In the genomic region with DNA sequence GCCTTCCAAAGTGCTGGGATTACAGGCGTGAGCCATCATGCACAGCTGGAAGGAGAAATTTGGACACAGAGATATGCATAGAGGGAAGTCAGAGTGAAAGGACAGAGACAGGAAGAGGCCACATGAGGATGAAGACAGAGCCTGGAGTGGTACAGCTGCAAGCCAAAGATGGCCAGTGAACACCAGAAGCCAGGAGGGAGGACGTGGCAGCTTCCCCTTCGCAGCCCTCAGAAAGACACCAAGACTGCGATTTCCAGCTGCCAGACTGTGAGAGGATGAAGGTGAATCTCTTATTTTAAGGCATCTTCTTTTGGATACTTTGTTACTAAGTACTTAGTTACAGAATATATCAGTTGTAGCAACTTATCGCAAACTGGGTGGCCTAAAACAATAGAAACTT, we compare ENCODE assay signal across 13 cellular contexts.
DNase-seq lines count a peak whose midpoint lies in the region; ATAC-seq and TF ChIP-seq lines count a peak whose summit lies in the region.
"Had no signal": no experiment of that assay in that cellular context is flagged by ENCODE, and none has a peak within 500 bp of the region (broad histone marks: within the 10 kb centered on the region; RNA-seq: fewer than 3 reads in every experiment).

No MANE protein-coding gene starts in this region.

- H3K27ac ChIP-seq in SJCRH30 (peak overlapping the region; percentile 53), skin epidermis (peak overlapping the region in 18 of 21 experiments; percentile 4 to 89 (median 60)), caudate nucleus (ENCODE audit: low read depth, low read length) (no peak overlapping the region)
- H3K27ac ChIP-seq: 22Rv1 had no signal

- no peak overlapping the region for H3K4me3 Mint-ChIP-seq in chondrocyte (ENCODE audit: unreplicated experiment)

- H3K27me3 Mint-ChIP-seq in chondrocyte (ENCODE audit: low read depth), result no peaks in the 10 kb centered on the region
- H3K27me3 Mint-ChIP-seq: progenitor cell of endocrine pancreas had no signal

- H3K4me3 ChIP-seq in SJCRH30 (peak overlapping the region; percentile 46), skin epidermis (no peak overlapping the region)

- ATAC-seq in HG02970 (IDR thresholded peaks at IDR 0.05; ENCODE audit: low FRiP score, unreplicated experiment), result no peak
- ATAC-seq: PC-3 had no signal

- H3K27me3 ChIP-seq in SJCRH30, result no peaks in the 10 kb centered on the region

- no peak overlapping the region for H3K27ac Mint-ChIP-seq in chondrocyte (ENCODE audit: unreplicated experiment)
- H3K27ac Mint-ChIP-seq: progenitor cell of endocrine pancreas had no signal

- no peaks in the 10 kb centered on the region for H3K36me3 ChIP-seq in SJCRH30

- no peak for TF ChIP-seq CTCF in chondrocyte (IDR thresholded peaks at IDR 0.05)

- no peaks in the 10 kb centered on the region for H3K9me3 Mint-ChIP-seq in chondrocyte (ENCODE audit: low read depth)

- no peaks in the 10 kb centered on the region for H3K4me1 Mint-ChIP-seq in chondrocyte (ENCODE audit: low read depth)

- H3K36me3 Mint-ChIP-seq in chondrocyte (ENCODE audit: low read depth), result no peaks in the 10 kb centered on the region

- H3K9me3 ChIP-seq in SJCRH30 (replicated peaks), result no peaks in the 10 kb centered on the region

- DNase-seq in NOMO-1 treated with DMSO at 0.1 percent for 48 hours (lab: John Stamatoyannopoulos, UW; ENCODE audit: unreplicated experiment) (peak; percentile 17), NOMO-1 treated with dmso at 0.1 percent for 144 hours (lab: John Stamatoyannopoulos, UW; ENCODE audit: unreplicated experiment) (no peak), SJCRH30 (peak; percentile 19 to 44), chondrocyte (ENCODE audit: low spot score) (peak; percentile 20), NCI-H146 treated with DMSO at 0.1 percent for 48 hours (lab: John Stamatoyannopoulos, UW; ENCODE audit: unreplicated experiment) (no peak), caudate nucleus (lab: John Stamatoyannopoulos, UW) (no peak)
- DNase-seq: H7, NCI-H1436 treated with DMSO at 0.1 percent for 48 hours, PC-3 had no signal

- peaks cover 6% of the 10 kb centered on the region; the same call in 1 of the 2 replicates for H3K4me1 ChIP-seq in SJCRH30

Comparison
In these comparisons a context has a peak if more than half of its experiments do, and no peak if none do; other contexts are left out.
1. DNase-seq: peak in NOMO-1 treated with DMSO at 0.1 percent for 48 hours (single experiment), SJCRH30 (2 of 2) and chondrocyte (single experiment); none in NOMO-1 treated with dmso at 0.1 percent for 144 hours (single experiment), NCI-H146 treated with DMSO at 0.1 percent for 48 hours (single experiment) and caudate nucleus (0 of 61).